9 cellular contexts compared by ENCODE assay signal in the genomic region with DNA sequence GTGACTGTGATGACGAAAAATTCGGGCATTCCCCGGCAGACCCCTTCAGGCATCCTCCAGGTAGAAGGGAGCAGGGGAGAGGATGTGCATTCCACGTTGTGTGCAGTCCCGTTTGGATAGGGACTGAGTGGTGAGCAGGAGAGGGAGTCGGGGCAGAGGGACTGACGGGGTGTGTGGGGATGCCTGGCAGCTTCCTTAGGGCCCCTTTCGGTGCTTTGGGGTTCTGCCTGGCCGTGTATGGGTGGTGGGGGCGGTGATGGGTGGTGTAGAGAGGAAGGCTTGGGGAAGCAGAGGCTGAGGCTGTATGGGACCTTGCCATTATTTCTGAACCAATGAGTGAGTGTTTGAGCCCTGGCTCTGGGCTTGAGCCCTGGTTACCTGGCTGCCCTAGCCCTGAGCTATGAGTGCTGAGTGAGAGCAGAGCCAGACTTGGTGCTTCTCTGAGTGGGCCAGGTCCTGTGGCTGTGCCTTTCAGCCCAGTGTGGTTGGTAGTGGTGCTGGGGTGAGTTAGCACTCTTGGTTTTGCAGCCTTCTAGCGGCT. TPM values are rescaled to one million over a fixed set of nuclear protein-coding genes. Genes with fewer than 3 reads are reported as not detected.
A peak's percentile ranks its signal among the peaks of the same experiment; 100 is the strongest.
DNase-seq lines count a peak whose midpoint lies in the region; ATAC-seq and TF ChIP-seq lines count a peak whose summit lies in the region.
"Had no signal": no experiment of that assay in that cellular context is flagged by ENCODE, and none has a peak within 500 bp of the region (broad histone marks: within the 10 kb centered on the region; RNA-seq: fewer than 3 reads in every experiment).

No MANE protein-coding gene starts in this region.

- H3K27ac Mint-ChIP-seq in chondrocyte (ENCODE audit: unreplicated experiment) = peak overlapping the region; percentile 51
- peak overlapping the region; percentile 88 to 98 (median 91) for H3K27ac Mint-ChIP-seq in naive thymus-derived CD4-positive, alpha-beta T cell

- peak overlapping the region; percentile 99 for H3K9ac ChIP-seq in OCI-LY3 (ENCODE audit: low read length)

- peaks cover 25% of the 10 kb centered on the region for H3K4me1 ChIP-seq in OCI-LY3 (ENCODE audit: low read length)
- peaks cover 10 to 12% of the 10 kb centered on the region in 2 donors for H3K4me1 ChIP-seq in naive thymus-derived CD4-positive, alpha-beta T cell (ENCODE audit: control insufficient read depth in 2 of 2, insufficient read depth in 2 of 2, low read length in 2 of 2)

- peak overlapping the region; percentile 97 for H3K4me2 ChIP-seq in OCI-LY3 (ENCODE audit: low read length)

- TF ChIP-seq CTCF in GM10248 (IDR thresholded peaks at IDR 0.05; ENCODE audit: control extremely low read depth, extremely low read depth, low read depth, missing control alignments) (no peak), OCI-LY3 (IDR thresholded peaks at IDR 0.05; ENCODE audit: low read depth, low read length) (no peak), chondrocyte (IDR thresholded peaks at IDR 0.05) (no peak)

- H3K9me3 Mint-ChIP-seq in chondrocyte (ENCODE audit: low read depth) = no peaks in the 10 kb centered on the region
- H3K9me3 Mint-ChIP-seq in naive thymus-derived CD4-positive, alpha-beta T cell = peaks cover 0 to 1% (median 0%) of the 10 kb centered on the region in 11 donors

- H4K20me1 ChIP-seq in OCI-LY3 (ENCODE audit: insufficient read depth, low read length) = peaks cover 24% of the 10 kb centered on the region

- CTCF ChIA-PET in GM10248 (lab: Yijun Ruan, JAX) = interaction anchor here (1.0 to 5.8 kb wide), 4 partner anchors 12 to 209 kb away, joined by 3 to 36 read pairs (median 6); partner anchors contain the start of gene CLPB
- CTCF ChIA-PET in naive thymus-derived CD4-positive, alpha-beta T cell (lab: Charles Lee) = interaction anchor here (0.6 kb wide), 2 partner anchors 81 to 185 kb away, joined by 3 to 4 read pairs; no protein-coding TSS in a partner anchor

- peak overlapping the region; percentile 92 for H3K4me3 Mint-ChIP-seq in chondrocyte (ENCODE audit: unreplicated experiment)
- H3K4me3 Mint-ChIP-seq in naive thymus-derived CD4-positive, alpha-beta T cell = peak overlapping the region; percentile 80 to 99 (median 90)

- H3K9me3 ChIP-seq in OCI-LY3 (ENCODE audit: insufficient read depth, low read length) = no peaks in the 10 kb centered on the region
- no peaks in the 10 kb centered on the region for H3K9me3 ChIP-seq in naive thymus-derived CD4-positive, alpha-beta T cell (ENCODE audit: control insufficient read depth in 2 of 3, low read length in 3 of 3)

- H3K27me3 Mint-ChIP-seq in chondrocyte (ENCODE audit: low read depth) = no peaks in the 10 kb centered on the region
- no peaks in the 10 kb centered on the region for H3K27me3 Mint-ChIP-seq in naive thymus-derived CD4-positive, alpha-beta T cell

- H3K36me3 Mint-ChIP-seq in chondrocyte (ENCODE audit: low read depth) = peaks cover 17% of the 10 kb centered on the region
- peaks cover 0 to 12% (median 0%) of the 10 kb centered on the region in 5 donors for H3K36me3 Mint-ChIP-seq in naive thymus-derived CD4-positive, alpha-beta T cell

- H3K36me3 ChIP-seq in OCI-LY3 (replicated peaks; ENCODE audit: low read depth, low read length) = peaks cover 32% of the 10 kb centered on the region
- peaks cover 0 to 36% (median 0%) of the 10 kb centered on the region in 3 experiments for H3K36me3 ChIP-seq in naive thymus-derived CD4-positive, alpha-beta T cell (ENCODE audit: control insufficient read depth in 2 of 3, insufficient read depth in 3 of 3, low read length in 3 of 3)

- ATAC-seq in naive thymus-derived CD4-positive, alpha-beta T cell = peak; percentile 20
- no peak for ATAC-seq in GM18858 (IDR thresholded peaks at IDR 0.05; ENCODE audit: unreplicated experiment)
- ATAC-seq in HG03442 (IDR thresholded peaks at IDR 0.05; ENCODE audit: unreplicated experiment) = no peak
- ATAC-seq in HG02884 (IDR thresholded peaks at IDR 0.05; ENCODE audit: unreplicated experiment) = no peak

- POLR2A ChIA-PET in GM10248 (lab: Yijun Ruan, JAX) = interaction anchor here (1.3 kb wide), 1 partner anchor 11 kb away, joined by 3 read pairs; no protein-coding TSS in a partner anchor
- POLR2A ChIA-PET in naive thymus-derived CD4-positive, alpha-beta T cell (lab: Charles Lee) = interaction anchor here (0.9 to 1.8 kb wide), 4 partner anchors 10 to 183 kb away, joined by 3 to 6 read pairs (median 4); no protein-coding TSS in a partner anchor

- peaks cover 43% of the 10 kb centered on the region for H3K4me1 Mint-ChIP-seq in chondrocyte (ENCODE audit: low read depth)
- H3K4me1 Mint-ChIP-seq in naive thymus-derived CD4-positive, alpha-beta T cell = peaks cover 12 to 31% (median 24%) of the 10 kb centered on the region in 7 donors

- H3K79me2 ChIP-seq in OCI-LY3 (ENCODE audit: low read length) = peaks cover 33% of the 10 kb centered on the region

- no peaks in the 10 kb centered on the region for H3K27me3 ChIP-seq in OCI-LY3 (ENCODE audit: low read depth, low read length)
- no peaks in the 10 kb centered on the region for H3K27me3 ChIP-seq in naive thymus-derived CD4-positive, alpha-beta T cell (ENCODE audit: control insufficient read depth in 2 of 2, insufficient read depth in 2 of 2, low read length in 2 of 2)

- H3K4me3 ChIP-seq in OCI-LY3 (ENCODE audit: low read length) = peak overlapping the region; percentile 95
- H3K4me3 ChIP-seq in naive thymus-derived CD4-positive, alpha-beta T cell (ENCODE audit: low read length) = peak overlapping the region; percentile 67

- H3K27ac ChIP-seq in OCI-LY3 (ENCODE audit: low read length) = peak overlapping the region; percentile 86
- H3K27ac ChIP-seq in naive thymus-derived CD4-positive, alpha-beta T cell (ENCODE audit: low read depth, low read length) = peak overlapping the region; percentile 88

- peak; percentile 19 for DNase-seq in GM10248 (ENCODE audit: extremely low spot score)
- DNase-seq in chondrocyte (ENCODE audit: low spot score) = no peak
- peak in 7 of 9 donors; percentile 23 to 45 (median 31) for DNase-seq in naive thymus-derived CD4-positive, alpha-beta T cell
- DNase-seq in NCI-H446 (lab: John Stamatoyannopoulos, UW) = no peak

- intact Hi-C loops in naive thymus-derived CD4-positive, alpha-beta T cell (cut with micrococcal nuclease) = loop anchor here in 1 of 2 donors (10.0 kb wide), 2 partner anchors 1139 to 1951 kb away; partner anchors contain the start of gene PPFIA1

- H2AFZ ChIP-seq in OCI-LY3 (ENCODE audit: low read depth, low read length) = no peak overlapping the region

RNA-seq across cellular contexts. Expression of gene INPPL1, which starts 0.9 kb away (rescaled TPM):
- total RNA-seq in chondrocyte = 214 to 226 TPM (median 224 TPM) in 3 replicates
- total RNA-seq in naive thymus-derived CD4-positive, alpha-beta T cell = 100 to 1,000 TPM; 103 to 182 (median 134) TPM
- polyA plus RNA-seq in naive thymus-derived CD4-positive, alpha-beta T cell = 1 to 10 TPM; 4.1 to 6.3 TPM

RNA-seq across cellular contexts. Expression of gene FOLR2, which starts 8.9 kb away (rescaled TPM):
- total RNA-seq in chondrocyte = not detected in 3 replicates
- total RNA-seq in naive thymus-derived CD4-positive, alpha-beta T cell = 1 to 10 TPM in 3 of 5 experiments, not detected in 2; 1.1 to 2.6 (median 2.4) TPM
- not detected for polyA plus RNA-seq in naive thymus-derived CD4-positive, alpha-beta T cell
- total RNA-seq: T-helper 2 cell treated with Interferon-gamma antibody and Interleukin-4, amounts not matched to agents 100 ng/mL and 5 ng/mL, for 36 hours had no signal

RNA-seq across cellular contexts. Expression of gene PHOX2A, which starts 18.5 kb away (rescaled TPM):
- not detected in 3 replicates for total RNA-seq in chondrocyte
- total RNA-seq in naive thymus-derived CD4-positive, alpha-beta T cell = not detected
- not detected for polyA plus RNA-seq in naive thymus-derived CD4-positive, alpha-beta T cell
- total RNA-seq: T-helper 2 cell treated with Interferon-gamma antibody and Interleukin-4, amounts not matched to agents 100 ng/mL and 5 ng/mL, for 36 hours had no signal

RNA-seq across cellular contexts. Expression of gene FOLR1, which starts 33.5 kb away (rescaled TPM):
- total RNA-seq in chondrocyte = 0.20 TPM in 1 of 3 replicates, not detected in the others
- not detected for total RNA-seq in naive thymus-derived CD4-positive, alpha-beta T cell
- not detected for polyA plus RNA-seq in naive thymus-derived CD4-positive, alpha-beta T cell
- total RNA-seq: T-helper 2 cell treated with Interferon-gamma antibody and Interleukin-4, amounts not matched to agents 100 ng/mL and 5 ng/mL, for 36 hours had no signal

Comparison
In these comparisons a context has a peak if more than half of its experiments do, and no peak if none do; other contexts are left out.
1. DNase-seq: peak in GM10248 (single experiment) and naive thymus-derived CD4-positive, alpha-beta T cell (7 of 9); none in chondrocyte (single experiment) and NCI-H446 (0 of 2).